In the genomic region with DNA sequence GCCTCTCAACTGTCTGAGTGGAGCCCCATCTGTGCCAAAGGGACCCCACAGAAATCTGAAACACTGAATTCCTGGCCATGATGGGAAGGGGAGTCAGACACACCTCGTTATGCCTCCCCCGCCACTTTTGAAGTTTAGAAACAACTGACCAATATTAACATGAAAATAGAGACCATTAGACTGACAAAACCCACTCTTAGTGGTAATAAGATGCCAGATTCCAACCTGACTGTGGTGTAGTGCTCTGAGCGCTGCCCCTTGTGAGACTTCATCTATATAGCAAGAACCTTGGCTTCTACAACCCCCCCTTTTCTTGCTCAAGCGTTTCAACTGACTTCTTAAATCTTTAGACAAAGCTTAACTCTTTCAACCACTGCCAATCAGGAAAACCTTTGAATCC, we compare ENCODE assay signal across 21 cellular contexts. TPM values are rescaled to one million over a fixed set of nuclear protein-coding genes. Genes with fewer than 3 reads are reported as not detected.
DNase-seq lines count a peak whose midpoint lies in the region; ATAC-seq and TF ChIP-seq lines count a peak whose summit lies in the region.
"Had no signal": no experiment of that assay in that cellular context is flagged by ENCODE, and none has a peak within 500 bp of the region (broad histone marks: within the 10 kb centered on the region; RNA-seq: fewer than 3 reads in every experiment).

No MANE protein-coding gene starts in this region.

- peak overlapping the region; percentile 43 for H3K4me3 ChIP-seq in iPS-20b (ENCODE audit: low read length)
- no peak overlapping the region for H3K4me3 ChIP-seq in neuronal stem cell (ENCODE audit: low read length in 2 of 2)
- H3K4me3 ChIP-seq: GM23248 had no signal

- H3K4me3 Mint-ChIP-seq in H9 (peak overlapping the region; percentile 26 to 52; a peak in 4 of 5 replicates), WTC11 (peak overlapping the region; percentile 35)
- H3K4me3 Mint-ChIP-seq: CD4-positive, alpha-beta memory T cell; HFFc6 had no signal

- H3K56ac ChIP-seq in H9 (ENCODE audit: insufficient read length, low read depth, low read length) = no peak overlapping the region

- H3K27me3 ChIP-seq in H9 (ENCODE audit: insufficient read depth, low read length) (no peaks in the 10 kb centered on the region), iPS-20b (ENCODE audit: insufficient read depth, low read length) (no peaks in the 10 kb centered on the region), neuronal stem cell (ENCODE audit: control insufficient read depth in 3 of 3, insufficient read depth in 3 of 3, low read depth in 1 of 3, low read length in 3 of 3) (no peaks in the 10 kb centered on the region)

- H3K9me3 Mint-ChIP-seq in H9 = peaks cover 3 to 6% of the 10 kb centered on the region in 2 experiments; a peak in 3 of 5 replicates
- peaks cover 6% of the 10 kb centered on the region; the same call in 1 of the 2 replicates for H3K9me3 Mint-ChIP-seq in WTC11

- H2BK12ac ChIP-seq in H9 (ENCODE audit: insufficient read length, low read depth, low read length) = no peak overlapping the region
- no peak overlapping the region for H2BK12ac ChIP-seq in neuronal stem cell (ENCODE audit: low read length)

- H3K4me1 Mint-ChIP-seq in H9 (peaks cover 61 to 87% of the 10 kb centered on the region in 2 experiments), WTC11 (peaks cover 88% of the 10 kb centered on the region)

- H3K14ac ChIP-seq in H9 (ENCODE audit: insufficient read depth, low read length) (no peak overlapping the region), neuronal stem cell (ENCODE audit: low read length) (no peak overlapping the region)

- H3K9me3 ChIP-seq in H9 (ENCODE audit: control insufficient read depth, low read depth, low read length) = no peaks in the 10 kb centered on the region
- H3K9me3 ChIP-seq in iPS-20b (ENCODE audit: insufficient read depth, low read depth, low read length) = no peaks in the 10 kb centered on the region
- H3K9me3 ChIP-seq in neuronal stem cell (replicated peaks in 1 of 2; ENCODE audit: control insufficient read depth in 2 of 2, insufficient read depth in 1 of 2, low read depth in 1 of 2, low read length in 2 of 2) = peaks cover 0 to 2% of the 10 kb centered on the region in 2 donors

- H3K18ac ChIP-seq in H9 (ENCODE audit: insufficient read length, low read depth, low read length) = no peak overlapping the region
- no peak overlapping the region for H3K18ac ChIP-seq in neuronal stem cell (ENCODE audit: low read length)

- H3K36me3 Mint-ChIP-seq in H9 (ENCODE audit: insufficient read depth in 1 of 3, low read depth in 3 of 3) (peaks cover 27 to 36% (median 34%) of the 10 kb centered on the region in 3 experiments), WTC11 (peaks cover 39% of the 10 kb centered on the region)
- H3K36me3 Mint-ChIP-seq: CD4-positive, alpha-beta memory T cell had no signal

- H4K91ac ChIP-seq in H9 (ENCODE audit: insufficient read length, low read depth, low read length) (no peak overlapping the region), neuronal stem cell (ENCODE audit: low read depth, low read length, poor library complexity) (no peak overlapping the region)

- H3K36me3 ChIP-seq in iPS-20b (ENCODE audit: insufficient read depth, low read depth, low read length) (peaks cover 9% of the 10 kb centered on the region; the same call in 1 of the 2 replicates), neuronal stem cell (replicated peaks in 1 of 2; ENCODE audit: control insufficient read depth in 2 of 2, insufficient read depth in 2 of 2, low read length in 2 of 2) (no peaks in the 10 kb centered on the region)

- POLR2A ChIA-PET in WTC11 (lab: Charles Lee) = no interaction called here

- H3K23ac ChIP-seq in H9 (ENCODE audit: insufficient read length, low read depth, low read length) (no peak overlapping the region), neuronal stem cell (ENCODE audit: low read depth, low read length, poor library complexity) (no peak overlapping the region)

- H3T11ph ChIP-seq in H9 (ENCODE audit: low read length) = no peak overlapping the region

- no peak overlapping the region for H4K8ac ChIP-seq in H9 (replicated peaks; ENCODE audit: insufficient read length, low read depth, low read length)
- no peak overlapping the region for H4K8ac ChIP-seq in neuronal stem cell (ENCODE audit: low read depth, low read length)

- H2BK20ac ChIP-seq in H9 (ENCODE audit: low read depth, low read length, poor library complexity, severe bottlenecking) = no peak overlapping the region

- H3K9ac ChIP-seq in H9 (ENCODE audit: extremely low read depth, insufficient read length, low read length) (no peak overlapping the region), iPS-20b (ENCODE audit: low read depth, low read length) (peak overlapping the region; percentile 27; the same call in 1 of the 2 replicates), neuronal stem cell (ENCODE audit: low read depth, low read length, poor library complexity) (no peak overlapping the region)
- H3K9ac ChIP-seq: GM23248 had no signal

- peak; percentile 71 for ATAC-seq in WTC11
- no peak for ATAC-seq in GM18907 (IDR thresholded peaks at IDR 0.05; ENCODE audit: unreplicated experiment)
- ATAC-seq: SK-N-SH treated with all-trans-retinoic acid at 6 μM for 48 hours had no signal

- H3K4me2 ChIP-seq in H9 (ENCODE audit: insufficient read depth, insufficient read length, low read length) (peak overlapping the region; percentile 46), neuronal stem cell (ENCODE audit: insufficient read depth, low read length, poor library complexity, severe bottlenecking) (no peak overlapping the region)

- WGBS in H9 (ENCODE audit: extremely low coverage, insufficient read length, low lambda C conversion rate) = no CpG with 5 or more reads among the region's 4 CpGs
- no CpG with 5 or more reads among the region's 4 CpGs for WGBS in neuronal stem cell (ENCODE audit: extremely low coverage in 2 of 2, insufficient read length in 2 of 2, insufficient replicate concordance in 1 of 2), 2 donors

- no peaks in the 10 kb centered on the region for H4K20me1 ChIP-seq in H9 (ENCODE audit: control insufficient read depth, insufficient read depth, insufficient read length)

- H2AK5ac ChIP-seq in H9 (ENCODE audit: insufficient read length, low read length) = no peak overlapping the region
- no peak overlapping the region for H2AK5ac ChIP-seq in neuronal stem cell (ENCODE audit: low read depth, low read length)

- TF ChIP-seq CTCF in H9 (conservative IDR thresholded peaks at IDR 0.05) (no peak), WTC11 (IDR thresholded peaks at IDR 0.05) (no peak)

- peak overlapping the region; percentile 85 for H3K27ac ChIP-seq in H9 (ENCODE audit: insufficient read length, low read depth, low read length)
- H3K27ac ChIP-seq in iPS-20b (ENCODE audit: low read length) = peak overlapping the region; percentile 29
- H3K27ac ChIP-seq in neuronal stem cell (replicated peaks; ENCODE audit: low read length) = no peak overlapping the region
- H3K27ac ChIP-seq: GM23248 had no signal

- H2BK5ac ChIP-seq in H9 (ENCODE audit: insufficient read length, low read length) = peak overlapping the region; percentile 15
- H2BK5ac ChIP-seq in neuronal stem cell (ENCODE audit: low read length) = no peak overlapping the region

- H2BK15ac ChIP-seq in H9 (ENCODE audit: low read depth, low read length) (no peak overlapping the region), neuronal stem cell (ENCODE audit: low read length) (no peak overlapping the region)

- H3K79me1 ChIP-seq in H9 (ENCODE audit: insufficient read depth, low read depth, low read length, poor library complexity, severe bottlenecking) = no peaks in the 10 kb centered on the region
- no peaks in the 10 kb centered on the region for H3K79me1 ChIP-seq in neuronal stem cell (ENCODE audit: low read depth, low read length)

- peaks cover 21% of the 10 kb centered on the region for H3K4me1 ChIP-seq in H9 (ENCODE audit: insufficient read depth, low read length)
- H3K4me1 ChIP-seq in iPS-20b (ENCODE audit: insufficient read depth, low read length) = peaks cover 33% of the 10 kb centered on the region; the same call in 1 of the 2 replicates
- H3K4me1 ChIP-seq in neuronal stem cell (ENCODE audit: control insufficient read depth in 2 of 2, insufficient read depth in 1 of 2, low read depth in 1 of 2, low read length in 2 of 2) = peaks cover 18 to 28% of the 10 kb centered on the region in 2 donors

- H3K27ac Mint-ChIP-seq in H9 = peak overlapping the region; percentile 88 to 94 (median 92)
- peak overlapping the region; percentile 96 for H3K27ac Mint-ChIP-seq in WTC11
- H3K27ac Mint-ChIP-seq: HFFc6 had no signal

- DNase-seq in H9 (peak; percentile 70), WTC11 (ENCODE audit: low spot score) (no peak), neuronal stem cell (ENCODE audit: low spot score) (no peak), occipital lobe (lab: John Stamatoyannopoulos, UW) (no peak), amygdala (lab: John Stamatoyannopoulos, UW) (no peak)
- DNase-seq: Calu3; CD4-positive, alpha-beta memory T cell; DMS79 treated with DMSO at 0.1 percent for 48 hours; GM23248; HFFc6; IMR-90; Karpas-422; MM.1S; NCI-H1092 treated with DMSO at 0.1 percent for 48 hours; NCI-H526 treated with DMSO at 0.1 percent for 48 hours; OCI-M1; SHP77 treated with DMSO at 0.1 percent for 48 hours had no signal

- H2AFZ ChIP-seq in H9 (ENCODE audit: low read length) (no peak overlapping the region), neuronal stem cell (ENCODE audit: low read length) (peak overlapping the region; percentile 66)
- H2AFZ ChIP-seq: GM23248 had no signal

- no peak overlapping the region for H3K4ac ChIP-seq in H9 (ENCODE audit: low read depth, low read length)
- no peak overlapping the region for H3K4ac ChIP-seq in neuronal stem cell (ENCODE audit: low read length)

- no peaks in the 10 kb centered on the region; the same call in 1 of the 2 replicates for H3K27me3 Mint-ChIP-seq in H9 (ENCODE audit: low read depth)
- H3K27me3 Mint-ChIP-seq in WTC11 (ENCODE audit: low read depth) = no peaks in the 10 kb centered on the region; the same call in 1 of the 2 replicates

- H4K5ac ChIP-seq in H9 (ENCODE audit: insufficient read length, low read depth, low read length) = no peak overlapping the region

- CTCF ChIA-PET in WTC11 (lab: Charles Lee) = interaction anchor here (1.0 to 1.4 kb wide), 4 partner anchors 11 to 470 kb away, joined by 3 to 9 read pairs (median 4); no protein-coding TSS in a partner anchor

- no peaks in the 10 kb centered on the region for H3K79me2 ChIP-seq in H9 (ENCODE audit: insufficient read depth, low read length)

- H2BK120ac ChIP-seq in H9 (ENCODE audit: low read depth, low read length, poor library complexity, severe bottlenecking) = no peak overlapping the region
- H2BK120ac ChIP-seq in neuronal stem cell (ENCODE audit: low read depth, low read length) = no peak overlapping the region

- H3K23me2 ChIP-seq in H9 (ENCODE audit: insufficient read length, low read depth, low read length, poor library complexity, severe bottlenecking) = no peaks in the 10 kb centered on the region

TF ChIP-seq in WTC11, 78 proteins besides CTCF, POLR2A, EP300 and RAD21 (continues in another document):
- TF ChIP-seq ZNF263 (CRISPR knock-in tag; IDR thresholded peaks at IDR 0.05; ENCODE audit: low read depth) = no peak

RNA-seq across cellular contexts. Expression of gene UNC93A, which starts 46.1 kb away (rescaled TPM):
- total RNA-seq in H9 (2021) = 0.70 and 0.94 TPM in 2 replicates
- 0.70 to 3.1 TPM (median 1.8 TPM) in 3 replicates for total RNA-seq in WTC11 (2021)
- not detected for polyA plus RNA-seq in neuronal stem cell (2013, experiment 1 of 2)
- polyA plus RNA-seq in neuronal stem cell (2013, experiment 2 of 2) = not detected
- total RNA-seq in occipital lobe = not detected
- total RNA-seq: Calu3; CD4-positive, alpha-beta memory T cell; GM23248; HFFc6; IMR-90; RPMI7951 had no signal
- polyA plus RNA-seq: CD4-positive, alpha-beta memory T cell; GM23248; IMR-90 had no signal
